Comparison of ENCODE assay signal across 10 cellular contexts in the genomic region with DNA sequence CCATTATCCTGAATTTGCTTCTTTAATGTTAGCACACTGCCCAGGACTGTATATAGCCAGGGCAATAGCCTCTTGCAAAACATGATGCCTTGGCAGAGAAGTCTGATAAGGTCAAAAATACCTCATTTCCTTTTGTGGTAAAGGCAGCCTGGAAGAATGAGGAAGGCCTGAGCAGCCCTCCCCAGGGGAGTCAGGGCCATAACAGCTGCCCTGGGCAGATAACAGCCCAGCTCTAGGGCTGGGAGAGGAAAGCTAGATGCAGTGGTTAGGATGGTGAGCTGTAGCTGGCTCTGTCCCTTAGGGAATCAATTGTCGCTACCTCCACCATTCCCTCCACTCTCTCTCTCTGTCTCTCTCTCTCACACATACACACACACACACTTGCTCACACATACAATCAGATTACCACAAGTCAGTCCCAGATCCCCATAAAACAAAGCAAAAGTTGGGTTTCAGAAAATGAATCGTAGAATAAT. TPM values are rescaled to one million over a fixed set of nuclear protein-coding genes. Genes with fewer than 3 reads are reported as not detected.
DNase-seq lines count a peak whose midpoint lies in the region; ATAC-seq and TF ChIP-seq lines count a peak whose summit lies in the region.
"Had no signal": no experiment of that assay in that cellular context is flagged by ENCODE, and none has a peak within 500 bp of the region (broad histone marks: within the 10 kb centered on the region; RNA-seq: fewer than 3 reads in every experiment).

No MANE protein-coding gene starts in this region.

- DNase-seq in T-helper 2 cell treated with Interferon-gamma antibody and Interleukin-4, amounts not matched to agents 5 μg/mL and 100 μg/mL, for 36 hours (ENCODE audit: low spot score): peak; percentile 3
- no peak for DNase-seq in T-helper 2 cell
- peak; percentile 1 for DNase-seq in SK-N-DZ (ENCODE audit: low spot score)
- peak; percentile 33 for DNase-seq in glomerular visceral epithelial cell (ENCODE audit: extremely low spot score)
- DNase-seq in stimulated activated naive CD8-positive, alpha-beta T cell treated with anti-CD3 and anti-CD28 coated beads, Interleukin-15, amount 100 ng/mL, for 72 hours: no peak
- no peak for DNase-seq in chondrocyte (ENCODE audit: low spot score)
- no peak for DNase-seq in DMS 273 treated with DMSO at 0.1 percent for 48 hours (lab: John Stamatoyannopoulos, UW)
- DNase-seq in stimulated activated naive CD4-positive, alpha-beta T cell treated with Interleukin-2 at 50 U/mL for 16 hours (lab: John Stamatoyannopoulos, UW): no peak
- DNase-seq: Peyer's patch had no signal

- peak overlapping the region; percentile 8 for H3K4me3 Mint-ChIP-seq in T-helper 2 cell treated with Interferon-gamma antibody and Interleukin-4, amounts not matched to agents 5 μg/mL and 100 μg/mL, for 36 hours
- peak overlapping the region; percentile 48 to 62 for H3K4me3 Mint-ChIP-seq in stimulated activated naive CD8-positive, alpha-beta T cell treated with anti-CD3 and anti-CD28 coated beads, Interleukin-15, amount 100 ng/mL, for 72 hours
- no peak overlapping the region for H3K4me3 Mint-ChIP-seq in chondrocyte (ENCODE audit: unreplicated experiment)
- H3K4me3 Mint-ChIP-seq: brain had no signal

- no peaks in the 10 kb centered on the region for H3K36me3 Mint-ChIP-seq in T-helper 2 cell treated with Interferon-gamma antibody and Interleukin-4, amounts not matched to agents 5 μg/mL and 100 μg/mL, for 36 hours (ENCODE audit: low read depth)
- no peaks in the 10 kb centered on the region for H3K36me3 Mint-ChIP-seq in chondrocyte (ENCODE audit: low read depth)
- H3K36me3 Mint-ChIP-seq: brain had no signal

- no peaks in the 10 kb centered on the region for H3K27me3 Mint-ChIP-seq in T-helper 2 cell treated with Interferon-gamma antibody and Interleukin-4, amounts not matched to agents 5 μg/mL and 100 μg/mL, for 36 hours (ENCODE audit: low read depth)
- no peaks in the 10 kb centered on the region for H3K27me3 Mint-ChIP-seq in stimulated activated naive CD8-positive, alpha-beta T cell treated with anti-CD3 and anti-CD28 coated beads, Interleukin-15, amount 100 ng/mL, for 72 hours
- H3K27me3 Mint-ChIP-seq in chondrocyte (ENCODE audit: low read depth): no peaks in the 10 kb centered on the region

- H3K9me3 Mint-ChIP-seq in T-helper 2 cell treated with Interferon-gamma antibody and Interleukin-4, amounts not matched to agents 5 μg/mL and 100 μg/mL, for 36 hours: no peaks in the 10 kb centered on the region
- H3K9me3 Mint-ChIP-seq in stimulated activated naive CD8-positive, alpha-beta T cell treated with anti-CD3 and anti-CD28 coated beads, Interleukin-15, amount 100 ng/mL, for 72 hours: no peaks in the 10 kb centered on the region
- peaks cover 21% of the 10 kb centered on the region for H3K9me3 Mint-ChIP-seq in chondrocyte (ENCODE audit: low read depth)

- ATAC-seq in stimulated activated naive CD8-positive, alpha-beta T cell treated with anti-CD3 and anti-CD28 coated beads, Interleukin-15, amount 100 ng/mL, for 72 hours: peak; percentile 56

- H3K27ac Mint-ChIP-seq in T-helper 2 cell treated with Interferon-gamma antibody and Interleukin-4, amounts not matched to agents 5 μg/mL and 100 μg/mL, for 36 hours: no peak overlapping the region
- peak overlapping the region; percentile 13 to 95 for H3K27ac Mint-ChIP-seq in stimulated activated naive CD8-positive, alpha-beta T cell treated with anti-CD3 and anti-CD28 coated beads, Interleukin-15, amount 100 ng/mL, for 72 hours
- no peak overlapping the region for H3K27ac Mint-ChIP-seq in chondrocyte (ENCODE audit: unreplicated experiment)
- H3K27ac Mint-ChIP-seq: brain had no signal

- H3K4me1 Mint-ChIP-seq in T-helper 2 cell treated with Interferon-gamma antibody and Interleukin-4, amounts not matched to agents 5 μg/mL and 100 μg/mL, for 36 hours (ENCODE audit: low read depth): peaks cover 10% of the 10 kb centered on the region
- H3K4me1 Mint-ChIP-seq in stimulated activated naive CD8-positive, alpha-beta T cell treated with anti-CD3 and anti-CD28 coated beads, Interleukin-15, amount 100 ng/mL, for 72 hours: peaks cover 12% of the 10 kb centered on the region
- no peaks in the 10 kb centered on the region for H3K4me1 Mint-ChIP-seq in chondrocyte (ENCODE audit: low read depth)

- TF ChIP-seq CTCF in chondrocyte (IDR thresholded peaks at IDR 0.05): no peak

RNA-seq across cellular contexts. Expression of a gene that starts 29.2 kb away (rescaled TPM):
- polyA plus RNA-seq in SK-N-DZ (2014; cell fraction: cytosol; rRNA removed): 0.32 and 0.68 TPM in 2 replicates
- polyA plus RNA-seq in SK-N-DZ (2014; cell fraction: nucleus; rRNA removed): 0.79 and 0.98 TPM in 2 replicates
- total RNA-seq in chondrocyte: not detected in 3 replicates

Comparison
In these comparisons a context has a peak if more than half of its experiments do, and no peak if none do; other contexts are left out.
1. DNase-seq: peak in T-helper 2 cell treated with Interferon-gamma antibody and Interleukin-4, amounts not matched to agents 5 μg/mL and 100 μg/mL, for 36 hours (single experiment), SK-N-DZ (single experiment) and glomerular visceral epithelial cell (single experiment); none in T-helper 2 cell (0 of 5), stimulated activated naive CD8-positive, alpha-beta T cell treated with anti-CD3 and anti-CD28 coated beads, Interleukin-15, amount 100 ng/mL, for 72 hours (0 of 2), chondrocyte (single experiment), DMS 273 treated with DMSO at 0.1 percent for 48 hours (single experiment) and stimulated activated naive CD4-positive, alpha-beta T cell treated with Interleukin-2 at 50 U/mL for 16 hours (single experiment).
2. H3K27ac Mint-ChIP-seq: peak in stimulated activated naive CD8-positive, alpha-beta T cell treated with anti-CD3 and anti-CD28 coated beads, Interleukin-15, amount 100 ng/mL, for 72 hours (2 of 2); none in T-helper 2 cell treated with Interferon-gamma antibody and Interleukin-4, amounts not matched to agents 5 μg/mL and 100 μg/mL, for 36 hours (single experiment) and chondrocyte (single experiment).